ENCODE assay signal across 8 cellular contexts in the genomic region with DNA sequence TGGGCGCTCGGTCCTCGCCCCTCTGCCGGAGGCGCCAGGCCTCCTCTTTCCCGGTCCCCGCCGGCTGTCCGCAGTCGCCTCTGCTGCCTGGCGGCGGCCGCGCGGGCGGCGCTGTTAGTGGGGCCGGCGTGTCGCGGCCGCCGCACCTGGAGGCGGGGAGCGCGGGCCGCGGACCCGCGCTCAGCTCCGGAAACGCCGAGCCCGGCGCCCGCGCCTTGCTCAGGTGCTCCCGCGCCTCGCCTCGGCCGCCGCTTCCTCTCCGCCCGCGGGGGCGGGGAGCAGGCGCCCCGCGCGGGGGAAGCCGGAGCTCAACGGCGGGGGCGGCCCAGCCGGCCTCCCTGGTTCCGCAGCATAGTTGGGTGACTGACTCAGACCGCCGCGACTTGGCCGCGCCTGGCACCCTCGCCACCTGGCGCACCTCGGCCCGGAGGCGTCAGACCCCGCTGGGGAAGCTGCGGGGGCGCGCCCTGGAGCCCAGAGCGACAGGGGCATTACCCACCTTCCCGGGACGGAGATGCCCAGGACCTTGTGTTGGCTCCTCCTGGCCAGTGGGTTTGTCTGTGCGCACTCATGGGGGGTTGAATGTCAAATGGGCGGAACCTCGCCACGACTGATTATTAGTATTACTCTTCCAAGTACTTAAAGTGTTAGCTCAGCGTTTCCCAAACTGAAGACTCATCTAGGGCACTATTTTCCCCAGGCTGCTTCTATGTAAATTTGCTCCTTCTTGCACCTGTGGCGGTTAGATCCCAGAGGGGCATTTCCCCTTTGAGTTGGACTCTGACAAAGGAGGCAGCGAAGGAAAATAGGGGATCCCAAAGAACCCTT. TPM values are rescaled to one million over a fixed set of nuclear protein-coding genes. Genes with fewer than 3 reads are reported as not detected.
DNase-seq lines count a peak whose midpoint lies in the region; ATAC-seq and TF ChIP-seq lines count a peak whose summit lies in the region.

A gene with protein sequence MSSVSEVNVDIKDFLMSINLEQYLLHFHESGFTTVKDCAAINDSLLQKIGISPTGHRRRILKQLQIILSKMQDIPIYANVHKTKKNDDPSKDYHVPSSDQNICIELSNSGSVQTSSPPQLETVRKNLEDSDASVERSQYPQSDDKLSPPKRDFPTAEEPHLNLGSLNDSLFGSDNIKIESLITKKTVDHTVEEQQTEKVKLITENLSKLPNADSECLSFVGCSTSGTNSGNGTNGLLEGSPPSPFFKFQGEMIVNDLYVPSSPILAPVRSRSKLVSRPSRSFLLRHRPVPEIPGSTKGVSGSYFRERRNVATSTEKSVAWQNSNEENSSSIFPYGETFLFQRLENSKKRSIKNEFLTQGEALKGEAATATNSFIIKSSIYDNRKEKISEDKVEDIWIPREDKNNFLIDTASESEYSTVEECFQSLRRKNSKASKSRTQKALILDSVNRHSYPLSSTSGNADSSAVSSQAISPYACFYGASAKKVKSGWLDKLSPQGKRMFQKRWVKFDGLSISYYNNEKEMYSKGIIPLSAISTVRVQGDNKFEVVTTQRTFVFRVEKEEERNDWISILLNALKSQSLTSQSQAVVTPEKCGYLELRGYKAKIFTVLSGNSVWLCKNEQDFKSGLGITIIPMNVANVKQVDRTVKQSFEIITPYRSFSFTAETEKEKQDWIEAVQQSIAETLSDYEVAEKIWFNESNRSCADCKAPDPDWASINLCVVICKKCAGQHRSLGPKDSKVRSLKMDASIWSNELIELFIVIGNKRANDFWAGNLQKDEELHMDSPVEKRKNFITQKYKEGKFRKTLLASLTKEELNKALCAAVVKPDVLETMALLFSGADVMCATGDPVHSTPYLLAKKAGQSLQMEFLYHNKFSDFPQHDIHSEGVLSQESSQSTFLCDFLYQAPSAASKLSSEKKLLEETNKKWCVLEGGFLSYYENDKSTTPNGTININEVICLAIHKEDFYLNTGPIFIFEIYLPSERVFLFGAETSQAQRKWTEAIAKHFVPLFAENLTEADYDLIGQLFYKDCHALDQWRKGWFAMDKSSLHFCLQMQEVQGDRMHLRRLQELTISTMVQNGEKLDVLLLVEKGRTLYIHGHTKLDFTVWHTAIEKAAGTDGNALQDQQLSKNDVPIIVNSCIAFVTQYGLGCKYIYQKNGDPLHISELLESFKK (N-terminal part only) (minus strand): TSS at position 258 of the 828 bp plus-strand sequence. CDS start 15,028 bp downstream, outside the sequence.

- H3F3A ChIP-seq in GM23338 (replicated peaks; ENCODE audit: low read depth) (no peaks in the 10 kb centered on the region; the same call in 1 of the 2 replicates), Loucy (ENCODE audit: low read depth) (no peaks in the 10 kb centered on the region)

- no peak within 1 kb of the TSS for H3K27ac ChIP-seq in GM23338 (ENCODE audit: low read depth)
- H3K27ac ChIP-seq in caudate nucleus (ENCODE audit: low read depth, low read length) = peak within 1 kb of the TSS; percentile 95

- DNase-seq in GM23338 (ENCODE audit: low spot score) (peak; percentile 74), caudate nucleus (lab: John Stamatoyannopoulos, UW) (peak in 55 of 61 donors; percentile 10 to 87 (median 61)), left kidney (ENCODE audit: low read depth, low spot score) (peak; percentile 83), NCI-H187 treated with DMSO at 0.1 percent for 48 hours (lab: John Stamatoyannopoulos, UW) (no peak)
- DNase-seq in activated CD4-positive, CD25-positive, alpha-beta regulatory T cell (lab: John Stamatoyannopoulos, UW) = peak; percentile 33 to 67 (median 53)
- DNase-seq in stimulated activated CD4-positive, alpha-beta T cell treated with anti-CD3 and anti-CD28 coated beads, Interleukin-4, amount 100 ng/mL, for 1 hour = peak; percentile 73

- H3K9me2 ChIP-seq in GM23338 (ENCODE audit: insufficient read depth) = no peaks in the 10 kb centered on the region
- no peaks in the 10 kb centered on the region for H3K9me2 ChIP-seq in Loucy (replicated peaks; ENCODE audit: low read depth, low read length)

- no peak within 1 kb of the TSS for H3K27ac Mint-ChIP-seq in GM23338

- H2AFZ ChIP-seq in GM23338 (peak within 1 kb of the TSS; percentile 98), Loucy (ENCODE audit: low read length) (peak within 1 kb of the TSS; percentile 96)

- H3K27me3 Mint-ChIP-seq in GM23338 (ENCODE audit: insufficient read depth, low read depth, poor library complexity) = peaks cover 10% of the 10 kb centered on the region

- peak; percentile 16 for TF ChIP-seq CTCF in GM12873 (IDR thresholded peaks at IDR 0.05; ENCODE audit: insufficient read depth, low read depth, low read length, missing control alignments)
- TF ChIP-seq CTCF in GM23338 (conservative IDR thresholded peaks at IDR 0.05; ENCODE audit: low read depth in 2 of 2) = no peak; a peak in 1 of 4 replicates
- peak; percentile 29; the same call in 1 of the 2 replicates for TF ChIP-seq CTCF in Loucy (conservative IDR thresholded peaks at IDR 0.05; ENCODE audit: low read length)

- H3K4me2 ChIP-seq in GM23338 = peak within 1 kb of the TSS; percentile 80
- H3K4me2 ChIP-seq in Loucy (ENCODE audit: low read depth, low read length, poor library complexity, severe bottlenecking) = peak within 1 kb of the TSS; percentile 89

- H3K9ac ChIP-seq in Loucy (ENCODE audit: low read depth, low read length, poor library complexity, severe bottlenecking) = peak within 1 kb of the TSS; percentile 97

- H3K4me3 Mint-ChIP-seq in GM23338 = peak within 1 kb of the TSS; percentile 89

- ATAC-seq in GM23338 = peak; percentile 83

- H3K27me3 ChIP-seq in GM23338 (ENCODE audit: insufficient read depth) (peaks cover 42% of the 10 kb centered on the region), Loucy (ENCODE audit: insufficient read depth, low read length, poor library complexity, severe bottlenecking) (no peaks in the 10 kb centered on the region)

- H3K9me3 Mint-ChIP-seq in GM23338 = no peaks in the 10 kb centered on the region

- no peaks in the 10 kb centered on the region for H3K36me3 Mint-ChIP-seq in GM23338 (ENCODE audit: low read depth)

- H3K4me3 ChIP-seq in GM23338 (peak within 1 kb of the TSS; percentile 78), Loucy (ENCODE audit: low read length, poor library complexity, severe bottlenecking) (peak within 1 kb of the TSS; percentile 98)

- peaks cover 6% of the 10 kb centered on the region for H3K4me1 Mint-ChIP-seq in GM23338

- H3K79me2 ChIP-seq in GM23338 (replicated peaks; ENCODE audit: insufficient read depth) = no peaks in the 10 kb centered on the region
- H3K79me2 ChIP-seq in Loucy (ENCODE audit: insufficient read depth, low read length) = peaks cover 44% of the 10 kb centered on the region

- no peaks in the 10 kb centered on the region for H3K9me3 ChIP-seq in Loucy (ENCODE audit: insufficient read depth, low read depth, low read length)

- no peaks in the 10 kb centered on the region for H3K4me1 ChIP-seq in GM23338 (ENCODE audit: insufficient read depth)
- H3K4me1 ChIP-seq in Loucy (ENCODE audit: insufficient read depth, low read length, poor library complexity, severe bottlenecking) = peaks cover 38% of the 10 kb centered on the region

- H4K20me1 ChIP-seq in GM23338 (replicated peaks; ENCODE audit: insufficient read depth) = no peaks in the 10 kb centered on the region
- peaks cover 3% of the 10 kb centered on the region for H4K20me1 ChIP-seq in Loucy (ENCODE audit: insufficient read depth, low read length, poor library complexity, severe bottlenecking)

- no peaks in the 10 kb centered on the region for H3K36me3 ChIP-seq in GM23338 (ENCODE audit: insufficient read depth)
- H3K36me3 ChIP-seq in Loucy (ENCODE audit: insufficient read depth, low read length) = no peaks in the 10 kb centered on the region

TF ChIP-seq in GM23338, 12 proteins besides CTCF, POLR2A, EP300 and RAD21 (continues in another document):
- TF ChIP-seq ZNF114 (CRISPR knock-in tag; IDR thresholded peaks at IDR 0.05) (no peak), JUNB (IDR thresholded peaks at IDR 0.05; ENCODE audit: unreplicated experiment) (no peak)

RNA-seq across cellular contexts. Expression of the gene that starts here (rescaled TPM):
- total RNA-seq in GM23338 (2014; rRNA removed; shearing (Covaris generic)) = 0.39 and 4.8 TPM in 2 replicates
- 0.21 and 0.92 TPM in 2 replicates for polyA plus RNA-seq in GM23338 (2016; fragmentation: Nextera tagmentation; extraction: Ambion mirVana)

Comparison
In these comparisons a context has a peak if more than half of its experiments do, and no peak if none do; other contexts are left out.
1. CTCF ChIP-seq: peak in GM12873 (single experiment) and Loucy (single experiment); none in GM23338 (0 of 2).